Comparison of ENCODE assay signal across 9 cellular contexts in genomic region chr7:70596575-70596891, GRCh38.
A peak's percentile ranks its signal among the peaks of the same experiment; 100 is the strongest.
DNase-seq lines count a peak whose midpoint lies in the region; ATAC-seq and TF ChIP-seq lines count a peak whose summit lies in the region.
"Had no signal": no experiment of that assay in that cellular context is flagged by ENCODE, and none has a peak within 500 bp of the region (broad histone marks: within the 10 kb centered on the region; RNA-seq: fewer than 3 reads in every experiment).

No MANE protein-coding gene starts in this region.

- TF ChIP-seq CTCF in heart right ventricle (IDR thresholded peaks at IDR 0.05), result no peak
- TF ChIP-seq CTCF in right atrium auricular region (IDR thresholded peaks at IDR 0.05), result no peak
- no peak for TF ChIP-seq CTCF in mesothelial cell of epicardium (IDR thresholded peaks at IDR 0.05; ENCODE audit: unreplicated experiment)
- TF ChIP-seq CTCF in vagina (IDR thresholded peaks at IDR 0.05), result no peak

- H3K4me3 ChIP-seq in heart right ventricle (peak overlapping the region in 7 of 10 donors; percentile 27 to 44 (median 35)), right atrium auricular region (peak overlapping the region in 1 of 2 donors; percentile 43), vagina (peak overlapping the region; percentile 40 to 44)

- H3K27ac ChIP-seq in heart right ventricle (no peak overlapping the region), right atrium auricular region (no peak overlapping the region), vagina (no peak overlapping the region)

- H3K4me3 Mint-ChIP-seq in central memory CD8-positive, alpha-beta T cell, result peak overlapping the region; percentile 59
- H3K4me3 Mint-ChIP-seq in mesothelial cell of epicardium, result peak overlapping the region; percentile 50

- no peak for DNase-seq in heart right ventricle
- DNase-seq in right atrium auricular region (ENCODE audit: low spot score), result no peak
- no peak for DNase-seq in central memory CD8-positive, alpha-beta T cell (ENCODE audit: low spot score in 2 of 2)
- no peak for DNase-seq in mesothelial cell of epicardium (ENCODE audit: low spot score in 2 of 2, unreplicated experiment in 2 of 2)
- no peak for DNase-seq in vagina (ENCODE audit: extremely low spot score in 2 of 2)
- DNase-seq in activated CD4-positive, CD25-positive, alpha-beta regulatory T cell treated with anti-CD3 and anti-CD28 coated beads, Interleukin-2, amount 50 U/mL, for 72 hours, result no peak
- DNase-seq in ACHN, result no peak
- DNase-seq: RPMI8226 had no signal

- in situ Hi-C loops in ACHN (cut with HindIII; ENCODE audit: low pct_ligation_motif_present, low pct_unique_long_range_greater_than_20kb, low sequenced_read_pairs), result no loop called here

- intact Hi-C loops in heart right ventricle (cut with DNase I), result no loop called here
- intact Hi-C loops in vagina (cut with DNase I), result no loop called here

- H3K9me3 ChIP-seq in heart right ventricle (peaks cover 0 to 15% (median 5%) of the 10 kb centered on the region in 11 donors), right atrium auricular region (peaks cover 0 to 10% of the 10 kb centered on the region in 2 donors), vagina (no peaks in the 10 kb centered on the region)

- H3K27me3 Mint-ChIP-seq in central memory CD8-positive, alpha-beta T cell, result peaks cover 47% of the 10 kb centered on the region
- H3K27me3 Mint-ChIP-seq in mesothelial cell of epicardium (ENCODE audit: low read depth), result peaks cover 54% of the 10 kb centered on the region

- no peak for TF ChIP-seq POLR2A in vagina (IDR thresholded peaks at IDR 0.05)

- H3K4me1 Mint-ChIP-seq in central memory CD8-positive, alpha-beta T cell, result peaks cover 17% of the 10 kb centered on the region
- H3K4me1 Mint-ChIP-seq in mesothelial cell of epicardium, result peaks cover 23% of the 10 kb centered on the region

- 84 to 88% methylated on average over 12 of the region's 12 CpGs for WGBS in heart right ventricle, 2 donors

- H3K9me3 Mint-ChIP-seq in central memory CD8-positive, alpha-beta T cell, result no peaks in the 10 kb centered on the region
- H3K9me3 Mint-ChIP-seq in mesothelial cell of epicardium, result peaks cover 12% of the 10 kb centered on the region

- H3K36me3 ChIP-seq in heart right ventricle (no peaks in the 10 kb centered on the region), right atrium auricular region (no peaks in the 10 kb centered on the region), vagina (no peaks in the 10 kb centered on the region)

- H3K27ac Mint-ChIP-seq in central memory CD8-positive, alpha-beta T cell (ENCODE audit: low read depth), result no peak overlapping the region
- H3K27ac Mint-ChIP-seq in mesothelial cell of epicardium, result no peak overlapping the region

- ATAC-seq in heart right ventricle, result no peak
- no peak for ATAC-seq in central memory CD8-positive, alpha-beta T cell (replicated peaks; ENCODE audit: extremely low read depth, poor library complexity, severe bottlenecking)
- ATAC-seq in HG03469 (IDR thresholded peaks at IDR 0.05; ENCODE audit: unreplicated experiment), result no peak

- H3K4me1 ChIP-seq in heart right ventricle (peaks cover 0 to 7% (median 0%) of the 10 kb centered on the region in 9 donors), right atrium auricular region (no peaks in the 10 kb centered on the region), vagina (peaks cover 17% of the 10 kb centered on the region)

- peaks cover 1% of the 10 kb centered on the region for H3K36me3 Mint-ChIP-seq in central memory CD8-positive, alpha-beta T cell (ENCODE audit: insufficient read depth)
- peaks cover 15% of the 10 kb centered on the region for H3K36me3 Mint-ChIP-seq in mesothelial cell of epicardium

- H3K27me3 ChIP-seq in heart right ventricle, result peaks cover 0 to 25% (median 8%) of the 10 kb centered on the region in 7 donors
- H3K27me3 ChIP-seq in right atrium auricular region, result no peaks in the 10 kb centered on the region
- no peaks in the 10 kb centered on the region for H3K27me3 ChIP-seq in vagina
